ENCODE assay signal across 24 cellular contexts in the genomic region with DNA sequence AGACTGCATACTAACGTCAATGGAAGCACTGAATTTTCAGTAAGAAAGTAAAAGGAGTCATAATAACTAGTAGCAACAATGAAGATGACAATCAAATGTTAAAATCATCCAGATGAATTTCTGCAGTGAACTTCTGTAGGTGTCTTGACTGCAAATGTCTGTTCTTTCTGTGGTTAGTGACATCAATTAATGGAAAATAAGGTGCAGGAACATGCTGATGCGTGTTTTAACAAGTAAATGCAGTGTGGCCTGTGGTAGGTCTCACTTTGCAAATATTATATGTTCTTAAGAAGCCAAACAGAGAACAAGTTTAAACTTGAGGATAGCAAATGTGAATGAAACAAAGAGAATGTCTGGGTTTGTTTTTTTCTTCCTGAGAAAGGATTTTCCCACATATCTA. TPM values are rescaled to one million over a fixed set of nuclear protein-coding genes. Genes with fewer than 3 reads are reported as not detected.
DNase-seq lines count a peak whose midpoint lies in the region; ATAC-seq and TF ChIP-seq lines count a peak whose summit lies in the region.
"Had no signal": no experiment of that assay in that cellular context is flagged by ENCODE, and none has a peak within 500 bp of the region (broad histone marks: within the 10 kb centered on the region; RNA-seq: fewer than 3 reads in every experiment).

No MANE protein-coding gene starts in this region.

- no peaks in the 10 kb centered on the region for H4K20me1 ChIP-seq in Loucy (ENCODE audit: insufficient read depth, low read length, poor library complexity, severe bottlenecking)
- H4K20me1 ChIP-seq: BLaER1 treated with 17β-estradiol and CSF1 and Interleukin-3, amounts not matched to agents 10 nM and 100 nM had no signal

- no peaks in the 10 kb centered on the region for H3K36me3 ChIP-seq in Loucy (ENCODE audit: insufficient read depth, low read length)
- H3K36me3 ChIP-seq: BLaER1 treated with 17β-estradiol and CSF1 and Interleukin-3, amounts not matched to agents 10 nM and 100 nM; heart right ventricle; MG63; Peyer's patch; spleen; thyroid gland had no signal

- H3K4me3 Mint-ChIP-seq in activated CD4-positive, alpha-beta T cell treated with anti-CD3 and anti-CD28 coated beads, Interleukin-2, amount 10 ng/mL, durations not matched to agents 24 days and 14 days, result peak overlapping the region; percentile 67
- no peak overlapping the region for H3K4me3 Mint-ChIP-seq in activated CD4-positive, alpha-beta T cell treated with anti-CD3 and anti-CD28 coated beads, Interleukin-2, amount 10 ng/mL, durations not matched to agents 7 days and 5 days
- H3K4me3 Mint-ChIP-seq in effector memory CD8-positive, alpha-beta T cell, result peak overlapping the region; percentile 27 to 91
- H3K4me3 Mint-ChIP-seq in stimulated activated effector memory CD8-positive, alpha-beta T cell treated with anti-CD3 and anti-CD28 coated beads, Interleukin-12 subunit alpha, Interleukin-12 subunit beta, amount 100 ng/mL, for 72 hours, result peak overlapping the region; percentile 71

- peaks cover 68% of the 10 kb centered on the region for H3K4me1 Mint-ChIP-seq in activated CD4-positive, alpha-beta T cell treated with anti-CD3 and anti-CD28 coated beads, Interleukin-2, amount 10 ng/mL, durations not matched to agents 24 days and 14 days
- peaks cover 32% of the 10 kb centered on the region for H3K4me1 Mint-ChIP-seq in activated CD4-positive, alpha-beta T cell treated with anti-CD3 and anti-CD28 coated beads, Interleukin-2, amount 10 ng/mL, durations not matched to agents 7 days and 5 days
- peaks cover 34 to 63% of the 10 kb centered on the region in 2 donors for H3K4me1 Mint-ChIP-seq in effector memory CD8-positive, alpha-beta T cell (ENCODE audit: low read depth in 2 of 2)
- peaks cover 67% of the 10 kb centered on the region for H3K4me1 Mint-ChIP-seq in stimulated activated effector memory CD8-positive, alpha-beta T cell treated with anti-CD3 and anti-CD28 coated beads, Interleukin-12 subunit alpha, Interleukin-12 subunit beta, amount 100 ng/mL, for 72 hours
- H3K4me1 Mint-ChIP-seq: naive B cell had no signal

- H3K4me2 ChIP-seq in Loucy (ENCODE audit: low read depth, low read length, poor library complexity, severe bottlenecking), result peak overlapping the region; percentile 6
- H3K4me2 ChIP-seq: A549; BLaER1 treated with 17β-estradiol and CSF1 and Interleukin-3, amounts not matched to agents 10 nM and 100 nM had no signal

- H3K27me3 Mint-ChIP-seq in activated CD4-positive, alpha-beta T cell treated with anti-CD3 and anti-CD28 coated beads, Interleukin-2, amount 10 ng/mL, durations not matched to agents 24 days and 14 days, result no peaks in the 10 kb centered on the region
- H3K27me3 Mint-ChIP-seq in activated CD4-positive, alpha-beta T cell treated with anti-CD3 and anti-CD28 coated beads, Interleukin-2, amount 10 ng/mL, durations not matched to agents 7 days and 5 days, result peaks cover 6% of the 10 kb centered on the region
- no peaks in the 10 kb centered on the region for H3K27me3 Mint-ChIP-seq in effector memory CD8-positive, alpha-beta T cell

- no peak overlapping the region for H3K4me3 ChIP-seq in Loucy (ENCODE audit: low read length, poor library complexity, severe bottlenecking)
- H3K4me3 ChIP-seq: A549; BLaER1 treated with 17β-estradiol and CSF1 and Interleukin-3, amounts not matched to agents 10 nM and 100 nM; heart right ventricle; lung; MG63; Peyer's patch; spleen; thyroid gland had no signal

- CTCF ChIA-PET in activated CD4-positive, alpha-beta T cell treated with anti-CD3 and anti-CD28 coated beads, Interleukin-2, amount 10 ng/mL, durations not matched to agents 7 days and 5 days (lab: Charles Lee), result no interaction called here

- peak; percentile 45 for ATAC-seq in effector memory CD8-positive, alpha-beta T cell (replicated peaks)
- peak; percentile 57 for ATAC-seq in stimulated activated effector memory CD8-positive, alpha-beta T cell treated with anti-CD3 and anti-CD28 coated beads, Interleukin-12 subunit alpha, Interleukin-12 subunit beta, amount 100 ng/mL, for 72 hours
- no peak for ATAC-seq in GM18873 (IDR thresholded peaks at IDR 0.05; ENCODE audit: low FRiP score, unreplicated experiment)
- ATAC-seq: A549, heart right ventricle, HepG2 had no signal

- H3F3A ChIP-seq in Loucy (ENCODE audit: low read depth), result 0 out of 2 replicates have a peak, but pooled peaks cover 3% of the 10 kb centered on the region

- intact Hi-C loops in activated CD4-positive, alpha-beta T cell treated with anti-CD3 and anti-CD28 coated beads, Interleukin-2, amount 10 ng/mL, durations not matched to agents 24 days and 14 days (cut with micrococcal nuclease), result loop anchor here (1.0 to 2.0 kb wide), 2 partner anchors 8 to 68 kb away; no protein-coding TSS in a partner anchor

- H3K9ac ChIP-seq in Loucy (ENCODE audit: low read depth, low read length, poor library complexity, severe bottlenecking), result peak overlapping the region; percentile 59
- H3K9ac ChIP-seq: BLaER1 treated with 17β-estradiol and CSF1 and Interleukin-3, amounts not matched to agents 10 nM and 100 nM had no signal

- no peak for DNase-seq in activated CD4-positive, alpha-beta T cell treated with anti-CD3 and anti-CD28 coated beads, Interleukin-2, amount 10 ng/mL, durations not matched to agents 24 days and 14 days
- DNase-seq in activated CD4-positive, alpha-beta T cell treated with anti-CD3 and anti-CD28 coated beads, Interleukin-2, amount 10 ng/mL, durations not matched to agents 7 days and 5 days, result no peak
- DNase-seq in effector memory CD8-positive, alpha-beta T cell, result no peak
- no peak for DNase-seq in stimulated activated effector memory CD8-positive, alpha-beta T cell treated with anti-CD3 and anti-CD28 coated beads, Interleukin-12 subunit alpha, Interleukin-12 subunit beta, amount 100 ng/mL, for 72 hours (ENCODE audit: low spot score in 2 of 2)
- DNase-seq in NCI-H187 treated with DMSO at 0.1 percent for 48 hours (lab: John Stamatoyannopoulos, UW) (no peak), mucosa of gallbladder (ENCODE audit: low spot score) (no peak)
- DNase-seq: activated effector memory CD4-positive, alpha-beta T cell treated with anti-CD3 and anti-CD28 coated beads, Interleukin-2, amount 50 U/mL, for 16 hours; aorta; effector memory CD4-positive, alpha-beta T cell; heart right ventricle; MG63; naive B cell; NCI-H146; NCI-H226; Peyer's patch; spleen; thyroid gland had no signal

- POLR2A ChIA-PET in activated CD4-positive, alpha-beta T cell treated with anti-CD3 and anti-CD28 coated beads, Interleukin-2, amount 10 ng/mL, durations not matched to agents 7 days and 5 days (lab: Charles Lee), result no interaction called here

- H3K9me2 ChIP-seq in Loucy (replicated peaks; ENCODE audit: low read depth, low read length), result no peaks in the 10 kb centered on the region

- H3K27ac Mint-ChIP-seq in activated CD4-positive, alpha-beta T cell treated with anti-CD3 and anti-CD28 coated beads, Interleukin-2, amount 10 ng/mL, durations not matched to agents 24 days and 14 days, result peak overlapping the region; percentile 80
- H3K27ac Mint-ChIP-seq in activated CD4-positive, alpha-beta T cell treated with anti-CD3 and anti-CD28 coated beads, Interleukin-2, amount 10 ng/mL, durations not matched to agents 7 days and 5 days, result no peak overlapping the region
- H3K27ac Mint-ChIP-seq in effector memory CD8-positive, alpha-beta T cell, result peak overlapping the region; percentile 26 to 98
- peak overlapping the region; percentile 92 for H3K27ac Mint-ChIP-seq in stimulated activated effector memory CD8-positive, alpha-beta T cell treated with anti-CD3 and anti-CD28 coated beads, Interleukin-12 subunit alpha, Interleukin-12 subunit beta, amount 100 ng/mL, for 72 hours

- no peaks in the 10 kb centered on the region for H3K27me3 ChIP-seq in Loucy (ENCODE audit: insufficient read depth, low read length, poor library complexity, severe bottlenecking)
- H3K27me3 ChIP-seq: BLaER1 treated with 17β-estradiol and CSF1 and Interleukin-3, amounts not matched to agents 10 nM and 100 nM; heart right ventricle; MG63; Peyer's patch; spleen; thyroid gland had no signal

- peaks cover 51% of the 10 kb centered on the region for H3K4me1 ChIP-seq in Loucy (ENCODE audit: insufficient read depth, low read length, poor library complexity, severe bottlenecking)
- H3K4me1 ChIP-seq: A549, heart right ventricle, Peyer's patch had no signal

- no peaks in the 10 kb centered on the region for H3K9me3 ChIP-seq in Loucy (ENCODE audit: insufficient read depth, low read depth, low read length)
- H3K9me3 ChIP-seq: A549; BLaER1 treated with 17β-estradiol and CSF1 and Interleukin-3, amounts not matched to agents 10 nM and 100 nM; heart right ventricle; MG63; Peyer's patch; spleen; thyroid gland had no signal

- no peak for TF ChIP-seq CTCF in Loucy (conservative IDR thresholded peaks at IDR 0.05; ENCODE audit: low read length)

- H3K36me3 Mint-ChIP-seq in activated CD4-positive, alpha-beta T cell treated with anti-CD3 and anti-CD28 coated beads, Interleukin-2, amount 10 ng/mL, durations not matched to agents 24 days and 14 days (ENCODE audit: low read depth), result peaks cover 4% of the 10 kb centered on the region
- H3K36me3 Mint-ChIP-seq in activated CD4-positive, alpha-beta T cell treated with anti-CD3 and anti-CD28 coated beads, Interleukin-2, amount 10 ng/mL, durations not matched to agents 7 days and 5 days (ENCODE audit: low read depth), result peaks cover 9% of the 10 kb centered on the region
- H3K36me3 Mint-ChIP-seq in effector memory CD8-positive, alpha-beta T cell (ENCODE audit: insufficient read depth), result peaks cover 16% of the 10 kb centered on the region
- H3K36me3 Mint-ChIP-seq in stimulated activated effector memory CD8-positive, alpha-beta T cell treated with anti-CD3 and anti-CD28 coated beads, Interleukin-12 subunit alpha, Interleukin-12 subunit beta, amount 100 ng/mL, for 72 hours, result peaks cover 11% of the 10 kb centered on the region
- H3K36me3 Mint-ChIP-seq: naive B cell had no signal

- peak overlapping the region; percentile 56; the same call in 1 of the 2 replicates for H2AFZ ChIP-seq in Loucy (ENCODE audit: low read length)

- peaks cover 12% of the 10 kb centered on the region for H3K9me3 Mint-ChIP-seq in activated CD4-positive, alpha-beta T cell treated with anti-CD3 and anti-CD28 coated beads, Interleukin-2, amount 10 ng/mL, durations not matched to agents 24 days and 14 days
- H3K9me3 Mint-ChIP-seq in activated CD4-positive, alpha-beta T cell treated with anti-CD3 and anti-CD28 coated beads, Interleukin-2, amount 10 ng/mL, durations not matched to agents 7 days and 5 days, result peaks cover 7% of the 10 kb centered on the region
- peaks cover 0 to 9% of the 10 kb centered on the region in 2 donors for H3K9me3 Mint-ChIP-seq in effector memory CD8-positive, alpha-beta T cell
- H3K9me3 Mint-ChIP-seq in stimulated activated effector memory CD8-positive, alpha-beta T cell treated with anti-CD3 and anti-CD28 coated beads, Interleukin-12 subunit alpha, Interleukin-12 subunit beta, amount 100 ng/mL, for 72 hours, result no peaks in the 10 kb centered on the region
- H3K9me3 Mint-ChIP-seq: naive B cell had no signal

- H3K79me2 ChIP-seq in Loucy (ENCODE audit: insufficient read depth, low read length), result no peaks in the 10 kb centered on the region

RNA-seq across cellular contexts. Expression of a gene that starts 2.6 kb away (rescaled TPM):
- total RNA-seq in activated CD4-positive, alpha-beta T cell treated with anti-CD3 and anti-CD28 coated beads, Interleukin-2, amount 10 ng/mL, durations not matched to agents 24 days and 14 days, result 0.49 and 0.95 TPM in 2 replicates
- under 1 TPM in 1 of 2 experiments, not detected in 1; 0.12 TPM for total RNA-seq in activated CD4-positive, alpha-beta T cell treated with anti-CD3 and anti-CD28 coated beads, Interleukin-2, amount 10 ng/mL, durations not matched to agents 7 days and 5 days
- 0.20 TPM for total RNA-seq in mucosa of gallbladder
- total RNA-seq: chondrocyte, HepG2 had no signal

RNA-seq across cellular contexts. Expression of a gene that starts 34.5 kb away (rescaled TPM):
- total RNA-seq in activated CD4-positive, alpha-beta T cell treated with anti-CD3 and anti-CD28 coated beads, Interleukin-2, amount 10 ng/mL, durations not matched to agents 24 days and 14 days, result 45.3 and 45.4 TPM in 2 replicates
- 10 to 100 TPM; 35.8 to 49.7 TPM for total RNA-seq in activated CD4-positive, alpha-beta T cell treated with anti-CD3 and anti-CD28 coated beads, Interleukin-2, amount 10 ng/mL, durations not matched to agents 7 days and 5 days
- total RNA-seq in mucosa of gallbladder, result 22.3 TPM
